In the genomic region with DNA sequence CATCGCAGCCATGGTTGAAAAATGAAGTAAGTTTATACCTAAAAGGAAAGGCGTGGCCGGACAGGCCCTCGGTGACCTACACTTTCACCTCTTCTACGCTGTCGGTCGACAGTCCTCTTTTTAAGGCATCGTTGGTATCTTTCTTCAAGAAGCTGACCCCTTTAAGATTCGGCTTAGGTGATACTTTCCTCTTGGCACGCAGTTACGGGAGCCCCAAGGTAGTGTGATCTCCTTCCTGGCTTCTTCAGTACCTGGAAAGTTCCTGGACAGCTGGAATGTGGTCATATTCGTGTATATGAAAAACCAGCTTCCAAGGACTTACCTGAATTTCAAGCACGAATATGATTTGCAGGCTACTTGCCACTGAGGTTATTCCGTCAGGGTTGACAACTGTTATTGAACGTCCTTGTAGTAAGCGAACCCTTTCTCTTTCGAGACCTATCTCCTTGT, we compare ENCODE assay signal across 8 cellular contexts. TPM values are rescaled to one million over a fixed set of nuclear protein-coding genes. Genes with fewer than 3 reads are reported as not detected.
DNase-seq lines count a peak whose midpoint lies in the region; ATAC-seq and TF ChIP-seq lines count a peak whose summit lies in the region.

No MANE protein-coding gene starts in this region.

- H3K9me3 ChIP-seq in adipocyte (ENCODE audit: control insufficient read depth, low read length) = no peaks in the 10 kb centered on the region
- no peaks in the 10 kb centered on the region for H3K9me3 ChIP-seq in mesenchymal stem cell (ENCODE audit: control insufficient read depth, low read length)
- H3K9me3 ChIP-seq in upper lobe of right lung = no peaks in the 10 kb centered on the region

- no peak for DNase-seq in activated naive CD4-positive, alpha-beta T cell treated with Interleukin-2 at 50 U/mL for 16 hours
- no peak for DNase-seq in adipocyte (ENCODE audit: low read depth)
- DNase-seq in mesenchymal stem cell = no peak
- no peak for DNase-seq in upper lobe of right lung
- no peak for DNase-seq in NCI-H1436 (lab: John Stamatoyannopoulos, UW)
- no peak for DNase-seq in NCI-H1048 (lab: John Stamatoyannopoulos, UW)
- DNase-seq in GOT3 (lab: John Stamatoyannopoulos, UW) = no peak

- peak overlapping the region; percentile 36 for H4K8ac ChIP-seq in mesenchymal stem cell (ENCODE audit: low read length)

- H2AK5ac ChIP-seq in mesenchymal stem cell (ENCODE audit: low read length, severe bottlenecking) = peak overlapping the region; percentile 49

- H2BK15ac ChIP-seq in mesenchymal stem cell (ENCODE audit: low read depth, poor library complexity, severe bottlenecking) = no peak overlapping the region

- H3K36me3 ChIP-seq in adipocyte (ENCODE audit: control insufficient read depth, insufficient read depth, low read length, severe bottlenecking) (no peaks in the 10 kb centered on the region), mesenchymal stem cell (ENCODE audit: control insufficient read depth in 1 of 2, insufficient read depth in 2 of 2, low read depth in 1 of 2, low read length in 2 of 2) (no peaks in the 10 kb centered on the region), upper lobe of right lung (no peaks in the 10 kb centered on the region)

- H3K79me1 ChIP-seq in mesenchymal stem cell (replicated peaks; ENCODE audit: low read length, poor library complexity, severe bottlenecking) = no peaks in the 10 kb centered on the region

- H3K4me2 ChIP-seq in mesenchymal stem cell (ENCODE audit: low read length, poor library complexity, severe bottlenecking) = no peak overlapping the region

- H3K4me3 ChIP-seq in adipocyte (ENCODE audit: low read length) = peak overlapping the region; percentile 81
- H3K4me3 ChIP-seq in mesenchymal stem cell (ENCODE audit: insufficient read depth in 1 of 2, low read depth in 1 of 2, low read length in 2 of 2) = peak overlapping the region in 1 of 2 experiments; percentile 85
- H3K4me3 ChIP-seq in upper lobe of right lung = peak overlapping the region; percentile 66

- H3K27ac ChIP-seq in mesenchymal stem cell (ENCODE audit: low read length, poor library complexity, severe bottlenecking) = no peak overlapping the region
- peak overlapping the region; percentile 96 for H3K27ac ChIP-seq in upper lobe of right lung

- H3K27me3 Mint-ChIP-seq in activated naive CD4-positive, alpha-beta T cell treated with anti-CD3 and anti-CD28 coated beads, Interleukin-2, amount 50 U/mL, for 24 hours = no peaks in the 10 kb centered on the region

- ATAC-seq in upper lobe of right lung = no peak

- peak overlapping the region in 1 of 2 experiments; percentile 52 for H2BK12ac ChIP-seq in mesenchymal stem cell (ENCODE audit: low read length in 2 of 2)

- no peaks in the 10 kb centered on the region for H3K9me3 Mint-ChIP-seq in activated naive CD4-positive, alpha-beta T cell treated with anti-CD3 and anti-CD28 coated beads, Interleukin-2, amount 50 U/mL, for 24 hours

- no peak for TF ChIP-seq CTCF in upper lobe of right lung (IDR thresholded peaks at IDR 0.05)

- no peak overlapping the region for H2AFZ ChIP-seq in mesenchymal stem cell (ENCODE audit: low read depth, low read length)

- H3K23ac ChIP-seq in mesenchymal stem cell (ENCODE audit: low read length in 2 of 2) = no peak overlapping the region

- H3K18ac ChIP-seq in mesenchymal stem cell (ENCODE audit: low read depth in 1 of 2, low read length in 2 of 2) = no peak overlapping the region

- intact Hi-C loops in upper lobe of right lung (cut with DNase I) = no loop called here

- H2BK5ac ChIP-seq in mesenchymal stem cell (ENCODE audit: low read depth, low read length, poor library complexity, severe bottlenecking) = no peak overlapping the region

- H2BK120ac ChIP-seq in mesenchymal stem cell (ENCODE audit: low read depth, low read length) = no peak overlapping the region

- H3K9ac ChIP-seq in adipocyte (ENCODE audit: low read length) (peak overlapping the region; percentile 84), mesenchymal stem cell (ENCODE audit: low read length) (peak overlapping the region; percentile 94)

- H3K14ac ChIP-seq in mesenchymal stem cell (ENCODE audit: low read length in 2 of 2) = no peak overlapping the region

- no peaks in the 10 kb centered on the region for H3K27me3 ChIP-seq in adipocyte (replicated peaks; ENCODE audit: control insufficient read depth, insufficient read depth, low read length)
- no peaks in the 10 kb centered on the region for H3K27me3 ChIP-seq in mesenchymal stem cell (ENCODE audit: control insufficient read depth in 1 of 2, insufficient read depth in 1 of 2, low read length in 2 of 2)
- H3K27me3 ChIP-seq in upper lobe of right lung = no peaks in the 10 kb centered on the region

- peak overlapping the region; percentile 93 for H3K27ac Mint-ChIP-seq in activated naive CD4-positive, alpha-beta T cell treated with anti-CD3 and anti-CD28 coated beads, Interleukin-2, amount 50 U/mL, for 24 hours

- WGBS in mesenchymal stem cell = 89% methylated on average over 17 of the region's 17 CpGs

- no peaks in the 10 kb centered on the region for H3K36me3 Mint-ChIP-seq in activated naive CD4-positive, alpha-beta T cell treated with anti-CD3 and anti-CD28 coated beads, Interleukin-2, amount 50 U/mL, for 24 hours

- H3K4me3 Mint-ChIP-seq in activated naive CD4-positive, alpha-beta T cell treated with anti-CD3 and anti-CD28 coated beads, Interleukin-2, amount 50 U/mL, for 24 hours = peak overlapping the region; percentile 89

- peaks cover 82% of the 10 kb centered on the region for H3K4me1 Mint-ChIP-seq in activated naive CD4-positive, alpha-beta T cell treated with anti-CD3 and anti-CD28 coated beads, Interleukin-2, amount 50 U/mL, for 24 hours

- no peak overlapping the region for H4K91ac ChIP-seq in mesenchymal stem cell (ENCODE audit: low read length)

- H3K4me1 ChIP-seq in adipocyte (ENCODE audit: control insufficient read depth, insufficient read depth, low read length) (peaks cover 38% of the 10 kb centered on the region), mesenchymal stem cell (ENCODE audit: control insufficient read depth, insufficient read depth, low read depth, low read length) (no peaks in the 10 kb centered on the region), upper lobe of right lung (peaks cover 34% of the 10 kb centered on the region)

- no peak overlapping the region for H3K4ac ChIP-seq in mesenchymal stem cell (ENCODE audit: low read depth in 1 of 2, low read length in 2 of 2)

RNA-seq across cellular contexts. Expression of a gene that starts 0.9 kb away (rescaled TPM):
- 61.5 TPM for polyA plus RNA-seq in mesenchymal stem cell (2013, experiment 1 of 2)
- 68.5 TPM for polyA plus RNA-seq in mesenchymal stem cell (2013, experiment 2 of 2)
- total RNA-seq in upper lobe of right lung = 92.4 TPM
